Comparison of ENCODE assay signal across 13 cellular contexts in genomic region chr13:29810145-29810742, GRCh38. TPM values are rescaled to one million over a fixed set of nuclear protein-coding genes. Genes with fewer than 3 reads are reported as not detected.
DNase-seq lines count a peak whose midpoint lies in the region; ATAC-seq and FAIRE-seq lines count a peak whose summit lies in the region.
"Had no signal": no experiment of that assay in that cellular context is flagged by ENCODE, and none has a peak within 500 bp of the region (broad histone marks: within the 10 kb centered on the region; RNA-seq: fewer than 3 reads in every experiment).

No MANE protein-coding gene starts in this region.

- intact Hi-C loops in left ventricle myocardium superior (cut with micrococcal nuclease): no loop called here
- intact Hi-C loops in cardiac septum (cut with DNase I): no loop called here

- DNase-seq in left ventricle myocardium superior: no peak
- DNase-seq in cardiac septum (ENCODE audit: low spot score): no peak
- no peak for DNase-seq in activated T-cell treated with anti-CD3 and anti-CD28 coated beads, Interleukin-2, amount 50 U/mL, for 48 hours
- DNase-seq in activated CD8-positive, alpha-beta memory T cell treated with anti-CD3 and anti-CD28 coated beads, Interleukin-2, amount 50 U/mL, for 48 hours: no peak
- no peak for DNase-seq in germinal center (ENCODE audit: low spot score)
- no peak for DNase-seq in T1000 (lab: John Stamatoyannopoulos, UW)
- DNase-seq: midbrain; NCI-H1436 treated with DMSO at 0.1 percent for 48 hours; stimulated activated naive B cell treated with anti-CD40 and anti-IgM and Interleukin-4, amounts not matched to agents 10 μg/mL and 1 μg/mL and 100 μg/mL, for 72 hours; T-helper 1 cell had no signal

- peak; percentile 35 for ATAC-seq in left ventricle myocardium superior
- ATAC-seq in HG02763 (IDR thresholded peaks at IDR 0.05; ENCODE audit: unreplicated experiment): peak; percentile 68
- ATAC-seq: activated naive CD4-positive, alpha-beta T cell treated with anti-CD3 and anti-CD28 coated beads, Interleukin-2, amount 50 U/mL, for 72 hours; stimulated activated naive B cell treated with anti-CD40 and anti-IgM and Interleukin-4, amounts not matched to agents 10 μg/mL and 1 μg/mL and 100 μg/mL, for 72 hours had no signal

- peak; percentile 45 for FAIRE-seq in endometrium (lab: Jason Lieb, UNC)

RNA-seq across cellular contexts. Expression of gene UBL3, which starts 40.2 kb away (rescaled TPM):
- total RNA-seq in left ventricle myocardium superior: 22.6 TPM
- total RNA-seq in cardiac septum: 24.1 TPM
